31 cellular contexts compared by ENCODE assay signal in the genomic region with DNA sequence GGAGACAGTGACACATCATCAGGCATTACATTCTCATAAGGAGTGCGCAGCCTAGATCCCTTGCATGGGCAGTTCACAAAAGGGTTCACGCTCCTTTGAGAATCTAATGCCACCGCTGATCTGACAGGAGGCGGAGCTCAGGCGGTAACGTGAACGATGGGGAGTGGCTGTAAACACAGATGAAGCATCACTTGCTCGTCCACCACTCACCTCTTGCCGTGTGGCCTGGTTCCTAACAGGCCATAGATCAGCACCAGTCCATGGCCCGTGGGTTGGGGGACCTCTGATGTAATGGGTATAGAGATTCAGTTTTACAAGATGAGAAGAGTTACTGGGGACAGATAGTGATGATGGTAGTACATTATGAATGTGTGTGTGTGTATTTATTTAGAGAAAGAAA.
"Had no signal": no experiment of that assay in that cellular context is flagged by ENCODE, and none has a peak within 500 bp of the region (broad histone marks: within the 10 kb centered on the region; RNA-seq: fewer than 3 reads in every experiment).

No MANE protein-coding gene starts in this region.

- ATAC-seq: activated naive CD4-positive, alpha-beta T cell treated with anti-CD3 and anti-CD28 coated beads, Interleukin-2, amount 50 U/mL, for 72 hours; activated naive CD8-positive, alpha-beta T cell treated with anti-CD3 and anti-CD28 coated beads, Interleukin-2, amount 50 U/mL, for 24 hours; activated T-cell treated with anti-CD3 and anti-CD28 coated beads, Interleukin-2, amount 50 U/mL, for 4 hours; activated T-cell treated with anti-CD3 and anti-CD28 coated beads, Interleukin-2, amount 50 U/mL, for 72 hours; activated T-helper 17 cell treated with anti-CD3 and anti-CD28 coated beads, Interleukin-2, amount 50 U/mL, for 72 hours; body of pancreas had no signal

- DNase-seq: activated effector memory CD4-positive, alpha-beta T cell treated with anti-CD3 and anti-CD28 coated beads, Interleukin-2, amount 50 U/mL, for 16 hours; activated effector memory CD4-positive, alpha-beta T cell treated with Interleukin-2 at 50 U/mL for 16 hours; activated gamma-delta T cell; activated gamma-delta T cell treated with Interleukin-2 at 50 U/mL for 16 hours; activated naive CD4-positive, alpha-beta T cell; activated naive CD4-positive, alpha-beta T cell treated with anti-CD3 and anti-CD28 coated beads for 36 hours; activated naive CD4-positive, alpha-beta T cell treated with anti-CD3 and anti-CD28 coated beads, Interleukin-2, amount 10 ng/mL, durations not matched to agents 7 days and 5 days; activated naive CD4-positive, alpha-beta T cell treated with anti-CD3 and anti-CD28 coated beads, Interleukin-2, amount 50 U/mL, for 16 hours; activated naive CD4-positive, alpha-beta T cell treated with Interleukin-2 at 50 U/mL for 16 hours; activated naive CD8-positive, alpha-beta T cell treated with anti-CD3 and anti-CD28 coated beads for 36 hours; activated naive CD8-positive, alpha-beta T cell treated with anti-CD3 and anti-CD28 coated beads, Interleukin-2, amount 10 ng/mL, durations not matched to agents 7 days and 5 days; activated naive CD8-positive, alpha-beta T cell treated with anti-CD3 and anti-CD28 coated beads, Interleukin-2, amount 50 U/mL, for 24 hours; activated T-cell treated with anti-CD3 and anti-CD28 coated beads, Interleukin-2, amount 50 U/mL, for 24 hours; activated T-cell treated with anti-CD3 and anti-CD28 coated beads, Interleukin-2, amount 50 U/mL, for 4 hours; activated T-cell treated with anti-CD3 and anti-CD28 coated beads, Interleukin-2, amount 50 U/mL, for 48 hours; activated T-cell treated with anti-CD3 and anti-CD28 coated beads, Interleukin-2, amount 50 U/mL, for 72 hours; adrenal gland; amniotic stem cell; amygdala; anterior cingulate cortex; aorta; body of pancreas; brain microvascular endothelial cell; caudate nucleus; central memory CD4-positive, alpha-beta T cell; cerebellar nuclear complex had no signal

- H3K4me1 ChIP-seq: ascending aorta, body of pancreas, breast epithelium had no signal

- H3K27me3 ChIP-seq: adrenal gland, ascending aorta, body of pancreas, brain microvascular endothelial cell, breast epithelium, cardiac muscle cell had no signal

- H3K9me3 ChIP-seq: adrenal gland, ascending aorta, body of pancreas, breast epithelium had no signal

- H3K27ac ChIP-seq: adrenal gland, ascending aorta, body of pancreas, brain microvascular endothelial cell, breast epithelium, cardiac muscle cell had no signal

- H3K4me3 ChIP-seq: adrenal gland, ascending aorta, body of pancreas, breast epithelium, cardiac muscle cell had no signal

- H3K36me3 ChIP-seq: adrenal gland, ascending aorta, brain microvascular endothelial cell, breast epithelium, cardiac muscle cell had no signal
